Comparison of ENCODE assay signal across 18 cellular contexts in genomic region chr12:105201389-105201788, GRCh38. TPM values are rescaled to one million over a fixed set of nuclear protein-coding genes. Genes with fewer than 3 reads are reported as not detected.
DNase-seq lines count a peak whose midpoint lies in the region; ATAC-seq, FAIRE-seq and TF ChIP-seq lines count a peak whose summit lies in the region.
"Had no signal": no experiment of that assay in that cellular context is flagged by ENCODE, and none has a peak within 500 bp of the region (broad histone marks: within the 10 kb centered on the region; RNA-seq: fewer than 3 reads in every experiment).

No MANE protein-coding gene starts in this region.

- no peaks in the 10 kb centered on the region for H3K27me3 Mint-ChIP-seq in stimulated activated naive CD8-positive, alpha-beta T cell treated with anti-CD3 and anti-CD28 coated beads, Interleukin-15, Interleukin-2, amounts not matched to agents 100 ng/mL and 50 ng/mL, for 24 hours
- H3K27me3 Mint-ChIP-seq in stimulated activated naive CD8-positive, alpha-beta T cell treated with anti-CD3 and anti-CD28 coated beads, Interleukin-15, amount 100 ng/mL, for 72 hours = no peaks in the 10 kb centered on the region
- H3K27me3 Mint-ChIP-seq: B cell, IgD-negative memory B cell had no signal

- FAIRE-seq in kidney (lab: Jason Lieb, UNC) = no peak
- FAIRE-seq: RCC 7860 had no signal

- H3K9me3 ChIP-seq in adrenal gland (replicated peaks in 1 of 3) (no peaks in the 10 kb centered on the region), right lobe of liver (no peaks in the 10 kb centered on the region), kidney (ENCODE audit: control insufficient read depth in 1 of 2, low read length in 2 of 2) (no peaks in the 10 kb centered on the region), BE2C (no peaks in the 10 kb centered on the region)

- peaks cover 26% of the 10 kb centered on the region for H3K36me3 Mint-ChIP-seq in stimulated activated naive CD8-positive, alpha-beta T cell treated with anti-CD3 and anti-CD28 coated beads, Interleukin-15, Interleukin-2, amounts not matched to agents 100 ng/mL and 50 ng/mL, for 24 hours (ENCODE audit: low read depth)

- TF ChIP-seq CTCF in adrenal gland (IDR thresholded peaks at IDR 0.05) = no peak
- no peak for TF ChIP-seq CTCF in right lobe of liver (IDR thresholded peaks at IDR 0.05)
- TF ChIP-seq CTCF in kidney (IDR thresholded peaks at IDR 0.05; ENCODE audit: borderline replicate concordance, extremely low read depth, insufficient read depth) = no peak
- no peak for TF ChIP-seq CTCF in BE2C (IDR thresholded peaks at IDR 0.05; ENCODE audit: low read depth, low read length)

- TF ChIP-seq POLR2A in adrenal gland (IDR thresholded peaks at IDR 0.05) = no peak
- TF ChIP-seq POLR2A in right lobe of liver (IDR thresholded peaks at IDR 0.05) = no peak

- no peak for ATAC-seq in stimulated activated naive CD8-positive, alpha-beta T cell treated with anti-CD3 and anti-CD28 coated beads, Interleukin-15, amount 100 ng/mL, for 72 hours
- ATAC-seq in right lobe of liver (peak; percentile 70 to 88 (median 76)), GM18868 (IDR thresholded peaks at IDR 0.05; ENCODE audit: unreplicated experiment) (no peak), GM18867 (IDR thresholded peaks at IDR 0.05; ENCODE audit: unreplicated experiment) (no peak)

- no peak overlapping the region for H3K4me3 Mint-ChIP-seq in stimulated activated naive CD8-positive, alpha-beta T cell treated with anti-CD3 and anti-CD28 coated beads, Interleukin-15, Interleukin-2, amounts not matched to agents 100 ng/mL and 50 ng/mL, for 24 hours
- H3K4me3 Mint-ChIP-seq in stimulated activated naive CD8-positive, alpha-beta T cell treated with anti-CD3 and anti-CD28 coated beads, Interleukin-15, amount 100 ng/mL, for 72 hours = no peak overlapping the region
- H3K4me3 Mint-ChIP-seq: B cell, IgD-negative memory B cell had no signal

- H3K4me1 ChIP-seq in adrenal gland (replicated peaks in 1 of 2) (peaks cover 4 to 39% of the 10 kb centered on the region in 2 donors), right lobe of liver (peaks cover 0 to 12% (median 5%) of the 10 kb centered on the region in 4 donors), kidney (ENCODE audit: control insufficient read depth in 1 of 2, insufficient read depth in 1 of 2, low read depth in 1 of 2, low read length in 2 of 2) (no peaks in the 10 kb centered on the region), BE2C (no peaks in the 10 kb centered on the region)

- H3K27ac ChIP-seq in adrenal gland (peak overlapping the region in 1 of 5 donors; percentile 30), right lobe of liver (peak overlapping the region in 1 of 3 donors; percentile 65), kidney (ENCODE audit: low read depth in 2 of 2, low read length in 2 of 2) (no peak overlapping the region)

- no peak for DNase-seq in stimulated activated naive CD8-positive, alpha-beta T cell treated with anti-CD3 and anti-CD28 coated beads, Interleukin-15, amount 100 ng/mL, for 72 hours
- DNase-seq in adrenal gland (peak; percentile 65 to 86 (median 78)), right lobe of liver (peak in 2 of 3 donors; percentile 68 to 71), kidney (no peak), BE2C (no peak)
- DNase-seq: ACHN, HCEC 1CT, MV-4-11, NCI-H1417 treated with DMSO at 0.1 percent for 48 hours, NCI-H2029, NCI-H510A, SIG-M5 had no signal

- H3K4me3 ChIP-seq in adrenal gland = no peak overlapping the region
- H3K4me3 ChIP-seq in right lobe of liver = no peak overlapping the region
- H3K4me3 ChIP-seq in kidney (ENCODE audit: low read length in 2 of 2) = no peak overlapping the region
- no peak overlapping the region for H3K4me3 ChIP-seq in BE2C (ENCODE audit: low read depth, low read length)

- H3K36me3 ChIP-seq in adrenal gland (replicated peaks in 1 of 2) = peaks cover 0 to 57% of the 10 kb centered on the region in 2 donors
- H3K36me3 ChIP-seq in right lobe of liver = peaks cover 0 to 47% (median 7%) of the 10 kb centered on the region in 4 donors
- H3K36me3 ChIP-seq in kidney (ENCODE audit: control insufficient read depth in 1 of 2, insufficient read depth in 2 of 2, low read length in 2 of 2) = peaks cover 24 to 40% of the 10 kb centered on the region in 2 donors
- H3K36me3 ChIP-seq in BE2C = peaks cover 2% of the 10 kb centered on the region

- intact Hi-C loops in adrenal gland (cut with DNase I) (no loop called here), right lobe of liver (cut with DNase I) (no loop called here), kidney (cut with DNase I) (no loop called here)

- no peaks in the 10 kb centered on the region for H3K27me3 ChIP-seq in adrenal gland
- no peaks in the 10 kb centered on the region for H3K27me3 ChIP-seq in right lobe of liver
- H3K27me3 ChIP-seq in BE2C = no peaks in the 10 kb centered on the region

- H3K9ac ChIP-seq in kidney (ENCODE audit: low read length in 2 of 2) = no peak overlapping the region

- 44 to 65% (median 58%) methylated on average over 3 to 5 of the region's 5 CpGs for WGBS in adrenal gland, 4 donors
- 42% methylated on average over 5 of the region's 5 CpGs for WGBS in right lobe of liver (ENCODE audit: insufficient coverage, low coverage, low lambda C conversion rate, missing lambda C conversion rate)

- H3K4me1 Mint-ChIP-seq in stimulated activated naive CD8-positive, alpha-beta T cell treated with anti-CD3 and anti-CD28 coated beads, Interleukin-15, Interleukin-2, amounts not matched to agents 100 ng/mL and 50 ng/mL, for 24 hours (ENCODE audit: low read depth) = peaks cover 16% of the 10 kb centered on the region
- peaks cover 17% of the 10 kb centered on the region for H3K4me1 Mint-ChIP-seq in stimulated activated naive CD8-positive, alpha-beta T cell treated with anti-CD3 and anti-CD28 coated beads, Interleukin-15, amount 100 ng/mL, for 72 hours
- H3K4me1 Mint-ChIP-seq: B cell, IgD-negative memory B cell had no signal

- H3K27ac Mint-ChIP-seq in stimulated activated naive CD8-positive, alpha-beta T cell treated with anti-CD3 and anti-CD28 coated beads, Interleukin-15, Interleukin-2, amounts not matched to agents 100 ng/mL and 50 ng/mL, for 24 hours = peak overlapping the region; percentile 45
- peak overlapping the region in 1 of 2 donors; percentile 59 for H3K27ac Mint-ChIP-seq in stimulated activated naive CD8-positive, alpha-beta T cell treated with anti-CD3 and anti-CD28 coated beads, Interleukin-15, amount 100 ng/mL, for 72 hours
- H3K27ac Mint-ChIP-seq: B cell had no signal

- H3K9me3 Mint-ChIP-seq in stimulated activated naive CD8-positive, alpha-beta T cell treated with anti-CD3 and anti-CD28 coated beads, Interleukin-15, Interleukin-2, amounts not matched to agents 100 ng/mL and 50 ng/mL, for 24 hours = no peaks in the 10 kb centered on the region
- no peaks in the 10 kb centered on the region for H3K9me3 Mint-ChIP-seq in stimulated activated naive CD8-positive, alpha-beta T cell treated with anti-CD3 and anti-CD28 coated beads, Interleukin-15, amount 100 ng/mL, for 72 hours
- H3K9me3 Mint-ChIP-seq: IgD-negative memory B cell had no signal

RNA-seq across cellular contexts. Expression of gene APPL2, which starts 34.6 kb away (rescaled TPM):
- total RNA-seq in adrenal gland (100 to 1,000 TPM in 2 of 8 donors, 10 to 100 TPM in 6; 46.4 to 122 (median 60.4) TPM), right lobe of liver (10 to 100 TPM; 10.2 to 23.2 (median 16.5) TPM), kidney (42.5 TPM)
- polyA plus RNA-seq in adrenal gland (10 to 100 TPM; 15.9 to 48.3 (median 17.2) TPM), kidney (ENCODE audit: insufficient read depth, low read depth, low replicate concordance) (17.9 TPM)
- polyA plus RNA-seq in BE2C (2012; ENCODE audit: insufficient read depth, insufficient read length, low read depth) = 11.8 TPM

Comparison
In these comparisons a context has a peak if more than half of its experiments do, and no peak if none do; other contexts are left out.
1. ATAC-seq: peak in right lobe of liver (4 of 4); none in stimulated activated naive CD8-positive, alpha-beta T cell treated with anti-CD3 and anti-CD28 coated beads, Interleukin-15, amount 100 ng/mL, for 72 hours (single experiment), GM18868 (single experiment) and GM18867 (single experiment).
2. DNase-seq: peak in adrenal gland (7 of 7) and right lobe of liver (2 of 3); none in stimulated activated naive CD8-positive, alpha-beta T cell treated with anti-CD3 and anti-CD28 coated beads, Interleukin-15, amount 100 ng/mL, for 72 hours (0 of 2), kidney (single experiment) and BE2C (single experiment).